Comparison of ENCODE assay signal across 7 cellular contexts in the genomic region with DNA sequence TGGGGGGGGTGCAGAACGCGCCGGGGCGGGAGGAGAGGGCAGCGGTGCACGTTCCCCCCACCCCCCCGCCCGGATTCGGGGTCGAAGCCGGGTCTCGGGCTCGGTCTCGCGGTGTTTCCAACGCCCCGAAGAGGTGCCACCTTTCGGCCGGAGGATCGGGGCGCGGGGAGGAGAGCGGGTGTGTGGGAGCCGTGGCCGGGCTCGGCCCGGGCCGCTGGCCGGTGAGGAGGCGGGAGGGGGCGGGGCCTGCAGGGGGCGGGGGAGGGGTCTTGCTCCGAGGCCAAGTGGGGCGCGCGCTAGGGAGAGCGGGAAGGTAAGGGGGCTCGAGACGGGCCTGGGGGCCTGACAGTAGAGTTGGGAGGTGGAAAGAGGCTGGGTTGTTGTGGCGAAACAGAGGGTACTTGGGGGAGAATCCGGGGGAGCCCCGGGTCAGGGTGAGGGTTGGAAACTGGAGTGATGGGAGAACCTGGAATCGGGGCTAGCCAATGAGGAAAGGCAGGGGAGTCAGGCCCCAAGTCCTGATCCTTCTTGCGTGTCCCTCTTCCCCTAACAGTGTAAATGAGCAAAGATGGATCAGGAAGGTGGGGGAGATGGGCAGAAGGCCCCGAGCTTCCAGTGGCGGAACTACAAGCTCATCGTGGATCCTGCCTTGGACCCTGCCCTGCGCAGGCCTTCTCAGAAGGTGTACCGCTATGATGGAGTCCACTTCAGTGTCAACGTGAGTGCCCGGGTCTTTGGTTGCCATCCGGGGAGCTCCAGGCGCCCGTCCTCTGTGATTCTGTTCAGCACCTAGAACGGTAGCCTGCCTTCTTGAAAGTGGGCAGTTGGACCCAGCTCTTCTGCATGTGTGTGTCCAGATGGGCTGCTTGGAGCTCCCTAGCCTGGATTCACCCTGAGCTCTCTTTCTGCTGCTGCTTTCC. TPM values are rescaled to one million over a fixed set of nuclear protein-coding genes. Genes with fewer than 3 reads are reported as not detected.
A peak's percentile ranks its signal among the peaks of the same experiment; 100 is the strongest.
DNase-seq lines count a peak whose midpoint lies in the region; ATAC-seq and TF ChIP-seq lines count a peak whose summit lies in the region.

No MANE protein-coding gene starts in this region.

- no peaks in the 10 kb centered on the region for H3K9me3 Mint-ChIP-seq in WTC11
- no peaks in the 10 kb centered on the region for H3K9me3 Mint-ChIP-seq in neural progenitor cell

- peaks cover 41% of the 10 kb centered on the region for H3F3A ChIP-seq in neural progenitor cell (ENCODE audit: low read depth)

- no peak for TF ChIP-seq CTCF in GM06990 (IDR thresholded peaks at IDR 0.05; ENCODE audit: insufficient read depth, low read length, poor library complexity, severe bottlenecking)
- TF ChIP-seq CTCF in WTC11 (IDR thresholded peaks at IDR 0.05), result no peak
- no peak for TF ChIP-seq CTCF in fibroblast of pulmonary artery (IDR thresholded peaks at IDR 0.05; ENCODE audit: low read length, missing control alignments)
- no peak for TF ChIP-seq CTCF in neural progenitor cell (IDR thresholded peaks at IDR 0.05)

- H4K20me1 ChIP-seq in neural progenitor cell (ENCODE audit: low read depth), result peaks cover 16% of the 10 kb centered on the region

- CTCF ChIA-PET in WTC11 (lab: Charles Lee), result interaction anchor here (3.0 kb wide), 1 partner anchor 27 kb away, joined by 12 read pairs; a partner anchor contains a TSS

- H3K36me3 Mint-ChIP-seq in WTC11 (peaks cover 46% of the 10 kb centered on the region), neural progenitor cell (peaks cover 17% of the 10 kb centered on the region)

- H3K4me1 Mint-ChIP-seq in WTC11, result peaks cover 12% of the 10 kb centered on the region
- peaks cover 12% of the 10 kb centered on the region for H3K4me1 Mint-ChIP-seq in neural progenitor cell

- no peaks in the 10 kb centered on the region for H3K9me3 ChIP-seq in neural progenitor cell (ENCODE audit: low read depth)

- peaks cover 3% of the 10 kb centered on the region; the same call in 1 of the 2 replicates for H3K27me3 Mint-ChIP-seq in WTC11 (ENCODE audit: low read depth)
- H3K27me3 Mint-ChIP-seq in neural progenitor cell (ENCODE audit: insufficient read depth, low read depth), result peaks cover 5% of the 10 kb centered on the region

- H2AFZ ChIP-seq in neural progenitor cell (replicated peaks), result no peak overlapping the region

- H3K9ac ChIP-seq in neural progenitor cell, result peak overlapping the region; percentile 100

- H3K4me2 ChIP-seq in neural progenitor cell, result peak overlapping the region; percentile 83

- POLR2A ChIA-PET in WTC11 (lab: Charles Lee), result interaction anchor here (1.1 kb wide), 1 partner anchor 39 kb away, joined by 3 read pairs; no protein-coding TSS in a partner anchor

- H3K4me3 ChIP-seq in GM06990 (replicated peaks; ENCODE audit: low read depth, low read length) (peak overlapping the region; percentile 86), fibroblast of pulmonary artery (replicated peaks; ENCODE audit: low read depth, low read length) (peak overlapping the region; percentile 87), neural progenitor cell (peak overlapping the region; percentile 98)

- peak overlapping the region; percentile 90 for H3K4me3 Mint-ChIP-seq in WTC11
- H3K4me3 Mint-ChIP-seq in neural progenitor cell, result peak overlapping the region; percentile 97

- peaks cover 5% of the 10 kb centered on the region for H3K4me1 ChIP-seq in neural progenitor cell

- H3K27me3 ChIP-seq in GM06990 (replicated peaks; ENCODE audit: control insufficient read depth, insufficient read depth, low read length) (no peaks in the 10 kb centered on the region), neural progenitor cell (no peaks in the 10 kb centered on the region)

- H3K27ac Mint-ChIP-seq in WTC11 (peak overlapping the region; percentile 78), neural progenitor cell (peak overlapping the region; percentile 88)

- DNase-seq in GM06990 (ENCODE audit: extremely low read depth, insufficient read length), result no peak
- DNase-seq in HT-29 (ENCODE audit: low spot score), result peak; percentile 19
- peak; percentile 70 for DNase-seq in WTC11 (ENCODE audit: low spot score)
- peak; percentile 51 for DNase-seq in fibroblast of pulmonary artery (ENCODE audit: low read depth)
- DNase-seq in neural progenitor cell (ENCODE audit: low spot score), result peak; percentile 89

- H3K27ac ChIP-seq in neural progenitor cell, result peak overlapping the region; percentile 100

- H3K36me3 ChIP-seq in GM06990 (ENCODE audit: control insufficient read depth, insufficient read depth, low read length) (peaks cover 17% of the 10 kb centered on the region), neural progenitor cell (peaks cover 14% of the 10 kb centered on the region)

- H3K79me2 ChIP-seq in neural progenitor cell (ENCODE audit: low read depth), result peaks cover 23% of the 10 kb centered on the region

- ATAC-seq in GM21367 (IDR thresholded peaks at IDR 0.05; ENCODE audit: unreplicated experiment) (peak; percentile 27), WTC11 (peak; percentile 33), HG03095 (IDR thresholded peaks at IDR 0.05; ENCODE audit: unreplicated experiment) (no peak)

TF ChIP-seq in WTC11, 78 proteins besides CTCF, POLR2A, EP300 and RAD21:
- no peak for TF ChIP-seq RORB (CRISPR knock-in tag; IDR thresholded peaks at IDR 0.05)
- TF ChIP-seq, protein P1, sequence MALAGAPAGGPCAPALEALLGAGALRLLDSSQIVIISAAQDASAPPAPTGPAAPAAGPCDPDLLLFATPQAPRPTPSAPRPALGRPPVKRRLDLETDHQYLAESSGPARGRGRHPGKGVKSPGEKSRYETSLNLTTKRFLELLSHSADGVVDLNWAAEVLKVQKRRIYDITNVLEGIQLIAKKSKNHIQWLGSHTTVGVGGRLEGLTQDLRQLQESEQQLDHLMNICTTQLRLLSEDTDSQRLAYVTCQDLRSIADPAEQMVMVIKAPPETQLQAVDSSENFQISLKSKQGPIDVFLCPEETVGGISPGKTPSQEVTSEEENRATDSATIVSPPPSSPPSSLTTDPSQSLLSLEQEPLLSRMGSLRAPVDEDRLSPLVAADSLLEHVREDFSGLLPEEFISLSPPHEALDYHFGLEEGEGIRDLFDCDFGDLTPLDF (CRISPR knock-in tag; IDR thresholded peaks at IDR 0.05), result no peak

RNA-seq across cellular contexts. Expression of a gene that starts 0.9 kb away (rescaled TPM):
- 7.7 and 9.8 TPM in 2 replicates for total RNA-seq in HT-29 (2014; rRNA removed; shearing (Covaris generic))
- total RNA-seq in WTC11 (2021) (29.3 to 31.1 TPM (median 29.4 TPM) in 3 replicates), neural progenitor cell (ENCODE audit: low replicate concordance) (3.2 and 5.8 TPM in 2 replicates)

RNA-seq across cellular contexts. Expression of a gene that starts 9.6 kb away (rescaled TPM):
- total RNA-seq in HT-29 (2014; rRNA removed; shearing (Covaris generic)), result 16.9 and 22.9 TPM in 2 replicates
- total RNA-seq in WTC11 (2021), result 10.8 to 13.5 TPM (median 13.2 TPM) in 3 replicates
- 10.2 and 20.1 TPM in 2 replicates for total RNA-seq in neural progenitor cell (ENCODE audit: low replicate concordance)

RNA-seq across cellular contexts. Expression of a gene that starts 26.6 kb away (rescaled TPM):
- total RNA-seq in HT-29 (2014; rRNA removed; shearing (Covaris generic)), result 24.7 and 28.9 TPM in 2 replicates
- 4.1 to 4.5 TPM (median 4.5 TPM) in 3 replicates for total RNA-seq in WTC11 (2021)
- 1.4 and 2.9 TPM in 2 replicates for total RNA-seq in neural progenitor cell (ENCODE audit: low replicate concordance)

RNA-seq across cellular contexts. Expression of a gene that starts 35.1 kb away (rescaled TPM):
- 42.6 and 43.3 TPM in 2 replicates for total RNA-seq in HT-29 (2014; rRNA removed; shearing (Covaris generic))
- total RNA-seq in WTC11 (2021), result 79.0 to 84.9 TPM (median 84.3 TPM) in 3 replicates
- 9.2 and 76.7 TPM in 2 replicates for total RNA-seq in neural progenitor cell (ENCODE audit: low replicate concordance)

RNA-seq across cellular contexts. Expression of a gene that starts 52.0 kb away (rescaled TPM):
- total RNA-seq in HT-29 (2014; rRNA removed; shearing (Covaris generic)), result not detected in 2 replicates
- total RNA-seq in WTC11 (2021), result 15.9 to 20.5 TPM (median 19.9 TPM) in 3 replicates
- total RNA-seq in neural progenitor cell (ENCODE audit: low replicate concordance), result 6.6 and 7.3 TPM in 2 replicates
